17 cellular contexts compared by ENCODE assay signal in the genomic region with DNA sequence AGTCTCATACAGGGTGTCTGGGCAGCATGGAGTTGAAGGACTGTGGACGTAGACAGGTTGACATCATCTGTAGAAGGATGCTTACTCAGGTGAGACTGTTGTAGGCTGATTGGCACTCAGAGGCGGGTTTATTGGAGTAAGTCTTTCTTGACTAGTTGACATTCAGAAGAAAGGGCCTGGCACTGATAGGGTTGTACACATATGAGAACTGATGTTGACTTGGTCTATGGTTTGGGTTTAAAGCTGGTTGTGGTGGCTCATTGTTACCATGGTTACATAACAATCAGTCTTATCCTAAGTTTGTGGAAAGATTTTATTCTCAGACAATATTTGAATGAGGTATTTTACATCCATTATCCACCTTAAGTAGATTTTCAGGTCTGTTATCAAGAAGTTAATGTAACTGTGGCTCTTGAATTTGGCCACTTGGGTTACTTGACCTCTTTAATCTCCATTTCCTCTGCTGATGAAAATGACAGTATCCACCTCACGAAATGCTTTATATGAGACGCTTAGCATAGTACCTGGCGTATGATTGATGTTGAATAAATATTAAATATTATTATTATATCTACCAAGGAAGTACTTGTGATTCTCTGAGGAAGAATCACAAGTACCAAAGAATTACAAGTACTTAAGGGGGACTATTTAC.
A peak's percentile ranks its signal among the peaks of the same experiment; 100 is the strongest.
DNase-seq lines count a peak whose midpoint lies in the region; ATAC-seq, FAIRE-seq and TF ChIP-seq lines count a peak whose summit lies in the region.
"Had no signal": no experiment of that assay in that cellular context is flagged by ENCODE, and none has a peak within 500 bp of the region (broad histone marks: within the 10 kb centered on the region; RNA-seq: fewer than 3 reads in every experiment).

No MANE protein-coding gene starts in this region.

- WGBS in upper lobe of left lung, 2 donors: 67 to 69% methylated on average over 5 of the region's 5 CpGs

- ATAC-seq in left lung (peak; percentile 90), upper lobe of left lung (ENCODE audit: low FRiP score in 2 of 2) (peak; percentile 34 to 73), HG03521 (IDR thresholded peaks at IDR 0.05; ENCODE audit: unreplicated experiment) (no peak), Right ventricle myocardium inferior (no peak)
- ATAC-seq: A549 had no signal

- no peak overlapping the region for H3K27ac ChIP-seq in left lung
- no peak overlapping the region for H3K27ac ChIP-seq in upper lobe of left lung
- H3K27ac ChIP-seq: A549, C4-2B had no signal

- no peak for TF ChIP-seq EP300 in upper lobe of left lung (IDR thresholded peaks at IDR 0.05)

- FAIRE-seq in D721Med (lab: Jason Lieb, UNC): peak; percentile 11
- FAIRE-seq: A549, G401.6, GM12891, HTR-8/SVneo had no signal

- TF ChIP-seq CTCF in D721Med (IDR thresholded peaks at IDR 0.05; ENCODE audit: insufficient read depth, missing control alignments) (no peak), left lung (IDR thresholded peaks at IDR 0.05) (no peak), upper lobe of left lung (IDR thresholded peaks at IDR 0.05) (no peak)

- H3K36me3 ChIP-seq in left lung (no peaks in the 10 kb centered on the region), upper lobe of left lung (no peaks in the 10 kb centered on the region)
- H3K36me3 ChIP-seq: BE2C had no signal

- H3K9me3 ChIP-seq in left lung (no peaks in the 10 kb centered on the region), upper lobe of left lung (no peaks in the 10 kb centered on the region)
- H3K9me3 ChIP-seq: A549, BE2C had no signal

- no peak for TF ChIP-seq POLR2A in upper lobe of left lung (IDR thresholded peaks at IDR 0.05)

- H3K4me3 ChIP-seq in left lung (no peak overlapping the region), upper lobe of left lung (no peak overlapping the region)
- H3K4me3 ChIP-seq: A549 had no signal

- intact Hi-C loops in left lung (cut with DNase I) (no loop called here), Right ventricle myocardium inferior (cut with DNase I) (no loop called here)

- DNase-seq in D721Med (ENCODE audit: insufficient read length, low spot score) (no peak), DMS79 (lab: John Stamatoyannopoulos, UW) (peak; percentile 55), left lung (no peak), upper lobe of left lung (no peak), Right ventricle myocardium inferior (ENCODE audit: missing footprints) (no peak)
- DNase-seq: BE2C, COR-L47, EL, GOT3, H9, KBM-7 had no signal

- H3K4me1 ChIP-seq in left lung (no peaks in the 10 kb centered on the region), upper lobe of left lung (no peaks in the 10 kb centered on the region)
- H3K4me1 ChIP-seq: A549, BE2C had no signal

- H3K27me3 ChIP-seq in left lung (peaks cover 0 to 4% of the 10 kb centered on the region in 2 donors), upper lobe of left lung (no peaks in the 10 kb centered on the region)

Comparison
In these comparisons a context has a peak if more than half of its experiments do, and no peak if none do; other contexts are left out.
1. ATAC-seq: peak in left lung (single experiment) and upper lobe of left lung (2 of 2); none in HG03521 (single experiment) and Right ventricle myocardium inferior (single experiment).